ENCODE assay signal across 16 cellular contexts in genomic region chr19:35768082-35768421, GRCh38. TPM values are rescaled to one million over a fixed set of nuclear protein-coding genes. Genes with fewer than 3 reads are reported as not detected.
DNase-seq lines count a peak whose midpoint lies in the region; ATAC-seq and TF ChIP-seq lines count a peak whose summit lies in the region.
"Had no signal": no experiment of that assay in that cellular context is flagged by ENCODE, and none has a peak within 500 bp of the region (broad histone marks: within the 10 kb centered on the region; RNA-seq: fewer than 3 reads in every experiment).

No MANE protein-coding gene starts in this region.

- no peaks in the 10 kb centered on the region for H3K27me3 ChIP-seq in left ventricle myocardium inferior (ENCODE audit: low read depth)
- H3K27me3 ChIP-seq in lower lobe of right lung (ENCODE audit: low read depth), result no peaks in the 10 kb centered on the region

- intact Hi-C loops in left ventricle myocardium inferior (cut with micrococcal nuclease), result no loop called here
- intact Hi-C loops in cardiac septum (cut with DNase I), result no loop called here
- intact Hi-C loops in lower lobe of right lung (cut with DNase I), result no loop called here

- DNase-seq in left ventricle myocardium inferior (no peak), cardiac septum (ENCODE audit: low spot score) (no peak), lower lobe of right lung (no peak), NCI-H526 treated with DMSO at 0.1 percent for 48 hours (lab: John Stamatoyannopoulos, UW) (no peak), NCI-H1048 (lab: John Stamatoyannopoulos, UW) (no peak)
- no peak for DNase-seq in activated naive CD4-positive, alpha-beta T cell treated with Interleukin-2 at 50 U/mL for 16 hours
- DNase-seq: DMS79 treated with DMSO at 0.1 percent for 48 hours, HCEC 1CT, MV-4-11, NCI-H1436, NCI-H2081, NCI-H510A treated with DMSO at 0.1 percent for 48 hours, OCI-M1, RPMI8226 had no signal

- no peak overlapping the region for H3K27ac ChIP-seq in left ventricle myocardium inferior (replicated peaks)
- no peak overlapping the region for H3K27ac ChIP-seq in lower lobe of right lung

- peak; percentile 5 to 9 for ATAC-seq in lower lobe of right lung

- H3K9me3 ChIP-seq in left ventricle myocardium inferior (replicated peaks) (no peaks in the 10 kb centered on the region), lower lobe of right lung (no peaks in the 10 kb centered on the region)

- H3K4me1 ChIP-seq in left ventricle myocardium inferior, result peaks cover 9% of the 10 kb centered on the region
- no peaks in the 10 kb centered on the region for H3K4me1 ChIP-seq in lower lobe of right lung

- H3K36me3 ChIP-seq in left ventricle myocardium inferior (peaks cover 25% of the 10 kb centered on the region), lower lobe of right lung (peaks cover 39% of the 10 kb centered on the region)

- TF ChIP-seq CTCF in left ventricle myocardium inferior (IDR thresholded peaks at IDR 0.05; ENCODE audit: borderline replicate concordance) (no peak), lower lobe of right lung (IDR thresholded peaks at IDR 0.05) (no peak)

- H3K4me3 ChIP-seq in left ventricle myocardium inferior, result peak overlapping the region; percentile 17
- no peak overlapping the region for H3K4me3 ChIP-seq in lower lobe of right lung

RNA-seq across cellular contexts. Expression of gene ARHGAP33, which starts 7.3 kb away (rescaled TPM):
- total RNA-seq in left ventricle myocardium inferior (3.8 TPM), cardiac septum (8.8 TPM), lower lobe of right lung (13.1 TPM)

RNA-seq across cellular contexts. Expression of gene PROSER3, which starts 10.1 kb away (rescaled TPM):
- total RNA-seq in left ventricle myocardium inferior (4.8 TPM), cardiac septum (11.7 TPM), lower lobe of right lung (20.8 TPM)

RNA-seq across cellular contexts. Expression of gene HSPB6, which starts 11.2 kb away (rescaled TPM):
- 899 TPM for total RNA-seq in left ventricle myocardium inferior
- total RNA-seq in cardiac septum, result 863 TPM
- 29.4 TPM for total RNA-seq in lower lobe of right lung
- total RNA-seq: CD4-positive, alpha-beta memory T cell; SK-MEL-5 had no signal

RNA-seq across cellular contexts. Expression of gene LIN37, which starts 19.7 kb away (rescaled TPM):
- 6.2 TPM for total RNA-seq in left ventricle myocardium inferior
- total RNA-seq in cardiac septum, result 9.6 TPM
- total RNA-seq in lower lobe of right lung, result 7.2 TPM

RNA-seq across cellular contexts. Expression of gene PSENEN, which starts 22.6 kb away (rescaled TPM):
- total RNA-seq in left ventricle myocardium inferior (43.1 TPM), cardiac septum (43.2 TPM), lower lobe of right lung (60.0 TPM)

Comparison
In these comparisons a context has a peak if more than half of its experiments do, and no peak if none do; other contexts are left out.
1. RNA of gene HSPB6, which starts 11.2 kb away (total RNA-seq): 899 TPM in left ventricle myocardium inferior (single experiment) and 863 TPM in cardiac septum (single experiment); 29.4 TPM in lower lobe of right lung (single experiment); every median in the first group is over 10 times any median in the second.